ENCODE assay signal across 34 cellular contexts in genomic region chr11:25941353-25941752, GRCh38.
"Had no signal": no experiment of that assay in that cellular context is flagged by ENCODE, and none has a peak within 500 bp of the region (broad histone marks: within the 10 kb centered on the region; RNA-seq: fewer than 3 reads in every experiment).

No MANE protein-coding gene starts in this region.

- H3K27me3 ChIP-seq: MG63 had no signal

- DNase-seq: Karpas-422, Kasumi-1, MG63, MM.1S, MV-4-11, NCI-H1048, NCI-H1092, NCI-H1092 treated with DMSO at 0.1 percent for 48 hours, NCI-H1105, NCI-H1105 treated with DMSO at 0.1 percent for 48 hours, NCI-H1417, NCI-H1417 treated with DMSO at 0.1 percent for 48 hours, NCI-H1436, NCI-H1436 treated with DMSO at 0.1 percent for 48 hours, NCI-H146, NCI-H1694, NCI-H1694 treated with DMSO at 0.1 percent for 48 hours, NCI-H187, NCI-H187 treated with DMSO at 0.1 percent for 48 hours, NCI-H1930, NCI-H2029, NCI-H2029 treated with DMSO at 0.1 percent for 48 hours, NCI-H2081, NCI-H2081 treated with DMSO at 0.1 percent for 48 hours, NCI-H2107, NCI-H2171, NCI-H2171 treated with DMSO at 0.1 percent for 48 hours, NCI-H2227 treated with DMSO at 0.1 percent for 48 hours, NCI-H226, NCI-H345, NCI-H446, NCI-H446 treated with DMSO at 0.1 percent for 48 hours, NCI-H510A had no signal

- H3K9me3 ChIP-seq: MG63 had no signal

- H3K27ac ChIP-seq: KMS-11 had no signal

- H3K4me3 ChIP-seq: MG63 had no signal

- H3K36me3 ChIP-seq: MG63 had no signal
